9 cellular contexts compared by ENCODE assay signal in genomic region chr19:57887195-57887941, GRCh38. TPM values are rescaled to one million over a fixed set of nuclear protein-coding genes. Genes with fewer than 3 reads are reported as not detected.
DNase-seq lines count a peak whose midpoint lies in the region; ATAC-seq and TF ChIP-seq lines count a peak whose summit lies in the region.
"Had no signal": no experiment of that assay in that cellular context is flagged by ENCODE, and none has a peak within 500 bp of the region (broad histone marks: within the 10 kb centered on the region; RNA-seq: fewer than 3 reads in every experiment).

No MANE protein-coding gene starts in this region.

- no peaks in the 10 kb centered on the region for H3F3A ChIP-seq in DOHH2 (ENCODE audit: control insufficient read depth, insufficient read depth)

- peaks cover 57% of the 10 kb centered on the region for H3K36me3 Mint-ChIP-seq in endodermal cell (ENCODE audit: low read depth)
- H3K36me3 Mint-ChIP-seq in neural crest cell (ENCODE audit: low read depth) = peaks cover 57% of the 10 kb centered on the region

- H3K4me2 ChIP-seq in DOHH2 (ENCODE audit: low read length) = no peak overlapping the region

- DNase-seq in NCI-H82 treated with DMSO at 0.1 percent for 48 hours (lab: John Stamatoyannopoulos, UW; ENCODE audit: unreplicated experiment) (peak; percentile 28), endodermal cell (peak; percentile 77), neural crest cell (ENCODE audit: low read depth, low spot score) (no peak), GDM1 (lab: John Stamatoyannopoulos, UW) (no peak)
- no peak for DNase-seq in stimulated activated CD8-positive, alpha-beta memory T cell treated with anti-CD3 and anti-CD28 coated beads, Interleukin-4, amount 100 ng/mL, for 48 hours
- DNase-seq in activated CD4-positive, alpha-beta T cell treated with anti-CD3 and anti-CD28 coated beads, Interleukin-2, amount 50 U/mL, for 1 hour = no peak
- DNase-seq: activated effector memory CD4-positive, alpha-beta T cell treated with Interleukin-2 at 50 U/mL for 16 hours had no signal

- peaks cover 37% of the 10 kb centered on the region for H3K9me3 ChIP-seq in DOHH2 (ENCODE audit: control insufficient read depth, insufficient read depth, low read length)
- H3K9me3 ChIP-seq in endodermal cell (ENCODE audit: control insufficient read depth, low read length) = peaks cover 23% of the 10 kb centered on the region

- H3K9me3 Mint-ChIP-seq in endodermal cell = peaks cover 57% of the 10 kb centered on the region
- H3K9me3 Mint-ChIP-seq in neural crest cell = peaks cover 10% of the 10 kb centered on the region

- H4K20me1 ChIP-seq in DOHH2 (ENCODE audit: control insufficient read depth, insufficient read depth, low read depth, low read length) = no peaks in the 10 kb centered on the region

- no peak for ATAC-seq in GM21390 (IDR thresholded peaks at IDR 0.05; ENCODE audit: unreplicated experiment)

- TF ChIP-seq CTCF in DOHH2 (IDR thresholded peaks at IDR 0.05; ENCODE audit: low read depth, low read length, poor library complexity, severe bottlenecking) (no peak), endodermal cell (conservative IDR thresholded peaks at IDR 0.05) (no peak), neural crest cell (conservative IDR thresholded peaks at IDR 0.05) (no peak)

- no peak overlapping the region for H3K27ac ChIP-seq in DOHH2 (ENCODE audit: low read depth, low read length)
- peak overlapping the region; percentile 88 for H3K27ac ChIP-seq in endodermal cell (ENCODE audit: low read depth, low read length)

- H3K27ac Mint-ChIP-seq in endodermal cell (peak overlapping the region; percentile 92), neural crest cell (ENCODE audit: unreplicated experiment) (no peak overlapping the region)

- peak overlapping the region; percentile 100 for H3K9ac ChIP-seq in endodermal cell (ENCODE audit: extremely low read depth, low read length, poor library complexity, severe bottlenecking)

- H3K4me3 Mint-ChIP-seq in endodermal cell (peak overlapping the region; percentile 95), neural crest cell (peak overlapping the region; percentile 93)

- no peaks in the 10 kb centered on the region for H3K9me2 ChIP-seq in DOHH2 (replicated peaks; ENCODE audit: control insufficient read depth, low read length)

- H3K4me1 ChIP-seq in DOHH2 (ENCODE audit: control insufficient read depth, low read length) (peaks cover 13% of the 10 kb centered on the region), endodermal cell (ENCODE audit: control insufficient read depth, insufficient read depth, low read length) (peaks cover 4% of the 10 kb centered on the region)

- H3K27me3 Mint-ChIP-seq in endodermal cell (ENCODE audit: insufficient read depth) = no peaks in the 10 kb centered on the region
- H3K27me3 Mint-ChIP-seq in neural crest cell (ENCODE audit: low read depth) = no peaks in the 10 kb centered on the region

- H3K4me3 ChIP-seq in DOHH2 (ENCODE audit: low read length) (peak overlapping the region; percentile 76), endodermal cell (ENCODE audit: low read length) (peak overlapping the region; percentile 98)

- 2% methylated on average over 6 of the region's 6 CpGs for WGBS in endodermal cell (ENCODE audit: insufficient coverage in 1 of 2, insufficient read length in 1 of 2), 2 experiments

- H3K4me1 Mint-ChIP-seq in endodermal cell (peaks cover 8% of the 10 kb centered on the region), neural crest cell (peaks cover 27% of the 10 kb centered on the region)

- H3K27me3 ChIP-seq in DOHH2 (ENCODE audit: control insufficient read depth, low read length) (no peaks in the 10 kb centered on the region), endodermal cell (ENCODE audit: control insufficient read depth, insufficient read depth, low read length, poor library complexity, severe bottlenecking) (no peaks in the 10 kb centered on the region)

- H3K36me3 ChIP-seq in DOHH2 (ENCODE audit: control insufficient read depth, low read length) (peaks cover 8% of the 10 kb centered on the region), endodermal cell (ENCODE audit: control insufficient read depth, insufficient read depth, low read length) (peaks cover 40% of the 10 kb centered on the region)

- H3K79me2 ChIP-seq in DOHH2 (ENCODE audit: control insufficient read depth, low read length) = no peaks in the 10 kb centered on the region

RNA-seq across cellular contexts. Expression of gene ZNF814, which starts 1.5 kb away (rescaled TPM):
- total RNA-seq in endodermal cell (10 to 100 TPM; 54.7 to 63.0 TPM), neural crest cell (44.3 and 45.4 TPM in 2 replicates)
- polyA plus RNA-seq in endodermal cell (2013, experiment 1 of 2) = 25.6 TPM
- polyA plus RNA-seq in endodermal cell (2013, experiment 2 of 2) = 25.0 TPM

RNA-seq across cellular contexts. Expression of gene ZNF417, which starts 29.0 kb away (rescaled TPM):
- 10 to 100 TPM; 16.5 to 30.9 TPM for total RNA-seq in endodermal cell
- polyA plus RNA-seq in endodermal cell (2013, experiment 1 of 2) = 12.0 TPM
- polyA plus RNA-seq in endodermal cell (2013, experiment 2 of 2) = 11.3 TPM
- 22.3 and 23.3 TPM in 2 replicates for total RNA-seq in neural crest cell

RNA-seq across cellular contexts. Expression of gene ZNF587, which starts 37.7 kb away (rescaled TPM):
- total RNA-seq in endodermal cell (10 to 100 TPM; 64.1 to 98.1 TPM), neural crest cell (45.4 and 46.1 TPM in 2 replicates)
- polyA plus RNA-seq in endodermal cell (2013, experiment 1 of 2) = 24.8 TPM
- 24.7 TPM for polyA plus RNA-seq in endodermal cell (2013, experiment 2 of 2)

RNA-seq across cellular contexts. Expression of gene ZNF418, which starts 47.8 kb away (rescaled TPM):
- total RNA-seq in endodermal cell (10 to 100 TPM; 21.5 to 29.6 TPM), neural crest cell (21.7 and 30.4 TPM in 2 replicates)
- polyA plus RNA-seq in endodermal cell (2013, experiment 1 of 2) = 13.4 TPM
- polyA plus RNA-seq in endodermal cell (2013, experiment 2 of 2) = 10.1 TPM

RNA-seq across cellular contexts. Expression of gene ZNF587B, which starts 57.3 kb away (rescaled TPM):
- total RNA-seq in endodermal cell (10 to 100 TPM; 37.0 to 39.9 TPM), neural crest cell (21.6 and 22.6 TPM in 2 replicates)
- polyA plus RNA-seq in endodermal cell (2013, experiment 1 of 2) = 9.2 TPM
- 8.9 TPM for polyA plus RNA-seq in endodermal cell (2013, experiment 2 of 2)

Comparison
In these comparisons a context has a peak if more than half of its experiments do, and no peak if none do; other contexts are left out.
1. DNase-seq: peak in NCI-H82 treated with DMSO at 0.1 percent for 48 hours (single experiment) and endodermal cell (single experiment); none in neural crest cell (single experiment), GDM1 (single experiment), stimulated activated CD8-positive, alpha-beta memory T cell treated with anti-CD3 and anti-CD28 coated beads, Interleukin-4, amount 100 ng/mL, for 48 hours (single experiment) and activated CD4-positive, alpha-beta T cell treated with anti-CD3 and anti-CD28 coated beads, Interleukin-2, amount 50 U/mL, for 1 hour (single experiment).